ENCODE assay signal across 8 cellular contexts in the genomic region with DNA sequence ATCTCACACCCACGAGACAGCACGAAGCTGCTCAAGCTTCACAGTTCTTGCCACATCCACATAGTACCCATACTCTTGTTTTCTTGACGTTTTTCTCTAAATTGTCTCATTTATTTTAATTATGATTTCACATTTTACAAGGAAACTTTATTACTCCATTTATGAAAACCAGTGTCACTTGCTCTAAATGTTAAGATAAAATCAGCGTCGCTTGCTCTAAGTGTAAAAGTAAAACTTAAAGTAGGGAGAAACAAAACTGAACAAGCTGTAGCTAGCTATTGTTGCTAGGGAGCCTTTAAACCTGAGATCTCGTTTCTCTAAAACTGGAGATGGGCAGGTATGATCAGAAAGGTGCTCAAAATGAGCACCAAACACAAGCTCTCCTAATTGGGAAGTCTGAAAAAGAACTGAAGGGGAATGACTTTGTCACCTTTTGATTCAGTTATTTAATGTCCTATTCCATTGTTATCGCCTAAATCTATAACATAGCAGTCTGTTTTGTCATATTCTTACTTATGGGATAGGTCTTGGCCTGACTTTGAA. TPM values are rescaled to one million over a fixed set of nuclear protein-coding genes. Genes with fewer than 3 reads are reported as not detected.
DNase-seq lines count a peak whose midpoint lies in the region; ATAC-seq, FAIRE-seq and TF ChIP-seq lines count a peak whose summit lies in the region.

No MANE protein-coding gene starts in this region.

- CTCF ChIA-PET in Panc1 (lab: Charles Lee) = interaction anchor here (0.6 to 3.1 kb wide), 2 partner anchors 57 to 125 kb away, joined by 3 to 10 read pairs; a partner anchor contains a TSS

- no peaks in the 10 kb centered on the region for H3K27me3 ChIP-seq in Panc1 (ENCODE audit: control insufficient read depth, insufficient read depth, low read length)
- H3K27me3 ChIP-seq in fibroblast of lung (ENCODE audit: control insufficient read depth, insufficient read depth, low read length) = no peaks in the 10 kb centered on the region

- H3K79me2 ChIP-seq in fibroblast of lung (ENCODE audit: control insufficient read depth, insufficient read depth, low read length) = peaks cover 24% of the 10 kb centered on the region

- H3K36me3 ChIP-seq in Panc1 (ENCODE audit: control insufficient read depth, insufficient read depth, low read length) (peaks cover 25% of the 10 kb centered on the region), fibroblast of lung (ENCODE audit: control insufficient read depth, insufficient read depth, low read length) (no peaks in the 10 kb centered on the region)

- no peak for DNase-seq in GM18507 (ENCODE audit: extremely low spot score, insufficient read length, low read depth)
- no peak for DNase-seq in Panc1 (ENCODE audit: low read depth, low spot score)
- no peak for DNase-seq in fibroblast of lung (ENCODE audit: low read depth in 2 of 2)
- DNase-seq in retinal pigment epithelial cell (ENCODE audit: low read depth) = no peak
- no peak for DNase-seq in dermis blood vessel endothelial cell
- DNase-seq in GDM1 (lab: John Stamatoyannopoulos, UW) = no peak

- peaks cover 33% of the 10 kb centered on the region for H3K4me1 ChIP-seq in Panc1 (ENCODE audit: control insufficient read depth, insufficient read depth, low read length)
- peaks cover 10% of the 10 kb centered on the region for H3K4me1 ChIP-seq in fibroblast of lung (ENCODE audit: control insufficient read depth, extremely low read depth, insufficient read depth, low read length)

- H3K9me3 ChIP-seq in Panc1 (ENCODE audit: control insufficient read depth, insufficient read depth, low read depth, low read length) (no peaks in the 10 kb centered on the region), fibroblast of lung (ENCODE audit: control insufficient read depth, insufficient read depth, low read depth, low read length) (no peaks in the 10 kb centered on the region)

- peak overlapping the region; percentile 85 for H3K4me2 ChIP-seq in fibroblast of lung (ENCODE audit: extremely low read depth, insufficient read depth, low read length)

- TF ChIP-seq CTCF in Panc1 (IDR thresholded peaks at IDR 0.05) = no peak
- no peak for TF ChIP-seq CTCF in fibroblast of lung (conservative IDR thresholded peaks at IDR 0.05 in 1 of 2, IDR thresholded peaks at IDR 0.05 in 1 of 2; ENCODE audit: low read depth in 1 of 2, low read length in 2 of 2)
- TF ChIP-seq CTCF in retinal pigment epithelial cell (conservative IDR thresholded peaks at IDR 0.05; ENCODE audit: low read depth, low read length) = no peak

- H4K20me1 ChIP-seq in fibroblast of lung (ENCODE audit: control insufficient read depth, extremely low read depth, insufficient read depth, low read length) = no peaks in the 10 kb centered on the region

- H3K4me3 ChIP-seq in Panc1 (ENCODE audit: low read depth in 2 of 2, low read length in 2 of 2) (peak overlapping the region; percentile 67 to 97), fibroblast of lung (replicated peaks in 1 of 4; ENCODE audit: control extremely low read depth in 1 of 4, insufficient read depth in 1 of 4, low read depth in 3 of 4, low read length in 4 of 4) (peak overlapping the region; percentile 61 to 92 (median 75)), retinal pigment epithelial cell (ENCODE audit: low read length) (peak overlapping the region; percentile 99)

- peak overlapping the region; percentile 98 for H3K27ac ChIP-seq in Panc1 (ENCODE audit: low read length)
- peak overlapping the region; percentile 93 for H3K27ac ChIP-seq in fibroblast of lung (ENCODE audit: insufficient read depth, low read length)

- POLR2A ChIA-PET in Panc1 (lab: Charles Lee) = interaction anchor here (0.6 to 1.1 kb wide), 4 partner anchors 14 to 613 kb away, joined by 3 to 8 read pairs (median 3); no protein-coding TSS in a partner anchor

- peak; percentile 5 for FAIRE-seq in GM18507 (lab: Jason Lieb, UNC)

- BruUV-seq in Panc1 (replicated peaks; lab: Mats Ljungman, UMichigan) = no TSS peak

- intact Hi-C loops in Panc1 (cut with micrococcal nuclease; ENCODE audit: unreplicated experiment) = no loop called here

- no peak overlapping the region for H2AFZ ChIP-seq in fibroblast of lung (ENCODE audit: low read length)

- H3K9ac ChIP-seq in fibroblast of lung (ENCODE audit: insufficient read depth, low read length) = peak overlapping the region; percentile 89

- ATAC-seq in Panc1 = no peak
- ATAC-seq in HG03280 (IDR thresholded peaks at IDR 0.05; ENCODE audit: unreplicated experiment) = no peak
- no peak for ATAC-seq in HG03095 (IDR thresholded peaks at IDR 0.05; ENCODE audit: unreplicated experiment)

- in situ Hi-C loops in Panc1 (cut with HindIII; ENCODE audit: low pct_unique_long_range_greater_than_20kb, low sequenced_read_pairs) = no loop called here

RNA-seq across cellular contexts. Expression of gene IFT122, which starts 0.7 kb away (rescaled TPM):
- total RNA-seq in Panc1 (2021; ENCODE audit: unreplicated experiment) (52.4 TPM), fibroblast of lung (16.9 and 27.2 TPM in 2 replicates), dermis blood vessel endothelial cell (28.4 and 43.5 TPM in 2 replicates)
- 37.9 TPM for polyA plus RNA-seq in Panc1 (2012; ENCODE audit: insufficient read length)
- 13.2 and 17.9 TPM in 2 replicates for polyA plus RNA-seq in fibroblast of lung
- 12.6 and 16.2 TPM in 2 replicates for polyA plus RNA-seq in fibroblast of lung (2012)
- 82.2 and 84.8 TPM in 2 replicates for polyA minus RNA-seq in fibroblast of lung (ENCODE audit: low replicate concordance)

RNA-seq across cellular contexts. Expression of gene MBD4, which starts 1.0 kb away (rescaled TPM):
- total RNA-seq in Panc1 (2021; ENCODE audit: unreplicated experiment) = 44.7 TPM
- 32.3 TPM for polyA plus RNA-seq in Panc1 (2012; ENCODE audit: insufficient read length)
- total RNA-seq in fibroblast of lung = 35.2 and 35.5 TPM in 2 replicates
- 24.6 and 27.4 TPM in 2 replicates for polyA plus RNA-seq in fibroblast of lung
- 16.2 and 16.7 TPM in 2 replicates for polyA plus RNA-seq in fibroblast of lung (2012)
- 1.2 and 4.8 TPM in 2 replicates for polyA minus RNA-seq in fibroblast of lung (ENCODE audit: low replicate concordance)
- 26.4 and 30.4 TPM in 2 replicates for total RNA-seq in dermis blood vessel endothelial cell

RNA-seq across cellular contexts. Expression of gene EFCAB12, which starts 12.3 kb away (rescaled TPM):
- total RNA-seq in Panc1 (2021; ENCODE audit: unreplicated experiment) (0.54 TPM), fibroblast of lung (under 0.01 and 0.17 TPM in 2 replicates), dermis blood vessel endothelial cell (not detected in 2 replicates)
- polyA plus RNA-seq in Panc1 (2012; ENCODE audit: insufficient read length) = 0.81 TPM
- 0.07 TPM in 1 of 2 replicates, not detected in the other for polyA plus RNA-seq in fibroblast of lung
- 0.03 and 0.14 TPM in 2 replicates for polyA plus RNA-seq in fibroblast of lung (2012)
- not detected in 2 replicates for polyA minus RNA-seq in fibroblast of lung (ENCODE audit: low replicate concordance)
